Comparison of ENCODE assay signal across 1 cellular context in genomic region chr12:21852251-21852650, GRCh38.
TF ChIP-seq lines count a peak whose summit lies in the region.

No MANE protein-coding gene starts in this region.

TF ChIP-seq in IMR-90, 13 proteins besides CTCF, POLR2A, EP300 and RAD21:
- TF ChIP-seq ELK1 (IDR thresholded peaks at IDR 0.05; ENCODE audit: borderline replicate concordance, low read depth, low read length): no peak
- TF ChIP-seq MXI1 (IDR thresholded peaks at IDR 0.05; ENCODE audit: borderline replicate concordance, low read depth, low read length): no peak
- no peak for TF ChIP-seq MAZ (IDR thresholded peaks at IDR 0.05; ENCODE audit: borderline replicate concordance, low read depth, low read length)
- no peak for TF ChIP-seq BHLHE40 (IDR thresholded peaks at IDR 0.05; ENCODE audit: low read depth, low read length)
- no peak for TF ChIP-seq CHD1 (IDR thresholded peaks at IDR 0.05; ENCODE audit: low read depth, low read length)
- peak; percentile 63; the same call in 1 of the 2 replicates for TF ChIP-seq CEBPB (IDR thresholded peaks at IDR 0.05; ENCODE audit: low read depth, low read length)
- no peak for TF ChIP-seq SMC3 (IDR thresholded peaks at IDR 0.05; ENCODE audit: low read depth, low read length)
- no peak for TF ChIP-seq USF2 (IDR thresholded peaks at IDR 0.05; ENCODE audit: low read depth, low read length)
- TF ChIP-seq NFE2L2 (IDR thresholded peaks at IDR 0.05; ENCODE audit: low read depth, low read length): no peak
- TF ChIP-seq FOS (IDR thresholded peaks at IDR 0.05; ENCODE audit: low read depth, low read length): peak; percentile 63
- TF ChIP-seq RCOR1 (IDR thresholded peaks at IDR 0.05; ENCODE audit: insufficient replicate concordance, low read length): no peak
- TF ChIP-seq RFX5 (IDR thresholded peaks at IDR 0.05; ENCODE audit: low read depth, low read length): no peak
- peak; percentile 39; the same call in 1 of the 2 replicates for TF ChIP-seq MAFK (IDR thresholded peaks at IDR 0.05; ENCODE audit: low read depth, low read length)
